ENCODE assay signal across 24 cellular contexts in genomic region chr15:66124626-66125025, GRCh38.
A peak's percentile ranks its signal among the peaks of the same experiment; 100 is the strongest.
DNase-seq lines count a peak whose midpoint lies in the region; ATAC-seq and TF ChIP-seq lines count a peak whose summit lies in the region.
"Had no signal": no experiment of that assay in that cellular context is flagged by ENCODE, and none has a peak within 500 bp of the region (broad histone marks: within the 10 kb centered on the region; RNA-seq: fewer than 3 reads in every experiment).

No MANE protein-coding gene starts in this region.

- no peaks in the 10 kb centered on the region for H4K20me1 ChIP-seq in GM23338 (replicated peaks; ENCODE audit: insufficient read depth)

- no peak overlapping the region for H3K27ac ChIP-seq in GM23338 (ENCODE audit: low read depth)
- H3K27ac ChIP-seq: brain microvascular endothelial cell, heart right ventricle, Peyer's patch, sigmoid colon, stomach had no signal

- H3K27ac Mint-ChIP-seq in GM23338, result no peak overlapping the region
- H3K27ac Mint-ChIP-seq: activated CD8-positive, alpha-beta T cell treated with anti-CD3 and anti-CD28 coated beads, Interleukin-2, amount 10 ng/mL, durations not matched to agents 7 days and 5 days; activated naive CD4-positive, alpha-beta T cell treated with anti-CD3 and anti-CD28 coated beads, Interleukin-2, amount 50 U/mL, for 24 hours; activated T-helper 2 cell treated with anti-CD3 and anti-CD28 coated beads, Interferon-gamma antibody, Interleukin-2, Interleukin-4, amounts not matched to agents 10 μg/mL and 5 μg/mL and 100 μg/mL, durations not matched to agents 14 hours and 24 hours and 36 hours; IgD-negative memory B cell had no signal

- DNase-seq in COR-L47 (lab: John Stamatoyannopoulos, UW), result peak; percentile 44
- no peak for DNase-seq in GM23338 (ENCODE audit: low spot score)
- DNase-seq in NCI-H345 (lab: John Stamatoyannopoulos, UW), result peak; percentile 69
- DNase-seq in cerebellar nuclear complex (lab: John Stamatoyannopoulos, UW), result peak; percentile 79 to 93
- no peak for DNase-seq in RPMI8226
- no peak for DNase-seq in activated T-cell treated with anti-CD3 and anti-CD28 coated beads, Interleukin-2, amount 50 U/mL, for 1 hour
- DNase-seq: activated CD8-positive, alpha-beta T cell treated with anti-CD3 and anti-CD28 coated beads, Interleukin-2, amount 10 ng/mL, durations not matched to agents 7 days and 5 days; amniotic stem cell; brain microvascular endothelial cell; DMS79 treated with DMSO at 0.1 percent for 48 hours; foreskin melanocyte; heart right ventricle; MV-4-11; NCI-H1694 treated with DMSO at 0.1 percent for 48 hours; NCI-H446; Peyer's patch; SIG-M5; sigmoid colon; stimulated activated CD4-positive, alpha-beta T cell treated with anti-CD3 and anti-CD28 coated beads, Interleukin-4, amount 100 ng/mL, for 1 hour; stomach had no signal

- no peaks in the 10 kb centered on the region for H3K36me3 Mint-ChIP-seq in GM23338 (ENCODE audit: low read depth)
- H3K36me3 Mint-ChIP-seq: activated naive CD4-positive, alpha-beta T cell treated with anti-CD3 and anti-CD28 coated beads, Interleukin-2, amount 50 U/mL, for 24 hours; IgD-negative memory B cell had no signal

- no peaks in the 10 kb centered on the region for H3K36me3 ChIP-seq in GM23338 (ENCODE audit: insufficient read depth)
- H3K36me3 ChIP-seq: brain microvascular endothelial cell, heart right ventricle, Peyer's patch, sigmoid colon, stomach had no signal

- no peaks in the 10 kb centered on the region; the same call in 1 of the 2 replicates for H3K4me1 ChIP-seq in GM23338 (ENCODE audit: insufficient read depth)
- H3K4me1 ChIP-seq: heart right ventricle, Peyer's patch, sigmoid colon had no signal

- no peak overlapping the region for H2AFZ ChIP-seq in GM23338

- no peak for TF ChIP-seq CTCF in GM23338 (conservative IDR thresholded peaks at IDR 0.05; ENCODE audit: low read depth in 2 of 2)

- ATAC-seq in GM23338 (peak; percentile 48), GM21717 (IDR thresholded peaks at IDR 0.05; ENCODE audit: unreplicated experiment) (no peak)
- ATAC-seq: activated CD8-positive, alpha-beta T cell treated with anti-CD3 and anti-CD28 coated beads, Interleukin-2, amount 10 ng/mL, durations not matched to agents 7 days and 5 days; heart right ventricle had no signal

- no peaks in the 10 kb centered on the region for H3K27me3 ChIP-seq in GM23338 (ENCODE audit: insufficient read depth)
- H3K27me3 ChIP-seq: Peyer's patch had no signal

- no peaks in the 10 kb centered on the region for H3K9me2 ChIP-seq in GM23338 (ENCODE audit: insufficient read depth)

- H3K9me3 Mint-ChIP-seq in GM23338, result no peaks in the 10 kb centered on the region
- H3K9me3 Mint-ChIP-seq: activated naive CD4-positive, alpha-beta T cell treated with anti-CD3 and anti-CD28 coated beads, Interleukin-2, amount 50 U/mL, for 24 hours; activated T-helper 2 cell treated with anti-CD3 and anti-CD28 coated beads, Interferon-gamma antibody, Interleukin-2, Interleukin-4, amounts not matched to agents 10 μg/mL and 5 μg/mL and 100 μg/mL, durations not matched to agents 14 hours and 24 hours and 36 hours had no signal

- H3K4me1 Mint-ChIP-seq in GM23338, result peaks cover 19% of the 10 kb centered on the region
- H3K4me1 Mint-ChIP-seq: activated naive CD4-positive, alpha-beta T cell treated with anti-CD3 and anti-CD28 coated beads, Interleukin-2, amount 50 U/mL, for 24 hours; IgD-negative memory B cell had no signal

- H3K79me2 ChIP-seq in GM23338 (replicated peaks; ENCODE audit: insufficient read depth), result no peaks in the 10 kb centered on the region

- no peak overlapping the region for H3K4me3 ChIP-seq in GM23338
- H3K4me3 ChIP-seq: heart right ventricle, Peyer's patch, sigmoid colon, stomach had no signal

- no peak overlapping the region for H3K4me3 Mint-ChIP-seq in GM23338
- H3K4me3 Mint-ChIP-seq: activated CD8-positive, alpha-beta T cell treated with anti-CD3 and anti-CD28 coated beads, Interleukin-2, amount 10 ng/mL, durations not matched to agents 7 days and 5 days; activated naive CD4-positive, alpha-beta T cell treated with anti-CD3 and anti-CD28 coated beads, Interleukin-2, amount 50 U/mL, for 24 hours; IgD-negative memory B cell had no signal

- no peak overlapping the region for H3K4me2 ChIP-seq in GM23338

- peaks cover 5% of the 10 kb centered on the region for H3K27me3 Mint-ChIP-seq in GM23338 (ENCODE audit: insufficient read depth, low read depth, poor library complexity)
- H3K27me3 Mint-ChIP-seq: activated naive CD4-positive, alpha-beta T cell treated with anti-CD3 and anti-CD28 coated beads, Interleukin-2, amount 50 U/mL, for 24 hours had no signal

- no peaks in the 10 kb centered on the region for H3F3A ChIP-seq in GM23338 (replicated peaks; ENCODE audit: low read depth)

TF ChIP-seq in GM23338, 12 proteins besides CTCF, POLR2A, EP300 and RAD21:
- no peak for TF ChIP-seq ETS1 (IDR thresholded peaks at IDR 0.05)

Comparison
In these comparisons a context has a peak if more than half of its experiments do, and no peak if none do; other contexts are left out.
1. DNase-seq: peak in COR-L47 (single experiment), NCI-H345 (single experiment) and cerebellar nuclear complex (2 of 2); none in GM23338 (single experiment), RPMI8226 (single experiment) and activated T-cell treated with anti-CD3 and anti-CD28 coated beads, Interleukin-2, amount 50 U/mL, for 1 hour (single experiment).